Comparison of ENCODE assay signal across 8 cellular contexts in the genomic region with DNA sequence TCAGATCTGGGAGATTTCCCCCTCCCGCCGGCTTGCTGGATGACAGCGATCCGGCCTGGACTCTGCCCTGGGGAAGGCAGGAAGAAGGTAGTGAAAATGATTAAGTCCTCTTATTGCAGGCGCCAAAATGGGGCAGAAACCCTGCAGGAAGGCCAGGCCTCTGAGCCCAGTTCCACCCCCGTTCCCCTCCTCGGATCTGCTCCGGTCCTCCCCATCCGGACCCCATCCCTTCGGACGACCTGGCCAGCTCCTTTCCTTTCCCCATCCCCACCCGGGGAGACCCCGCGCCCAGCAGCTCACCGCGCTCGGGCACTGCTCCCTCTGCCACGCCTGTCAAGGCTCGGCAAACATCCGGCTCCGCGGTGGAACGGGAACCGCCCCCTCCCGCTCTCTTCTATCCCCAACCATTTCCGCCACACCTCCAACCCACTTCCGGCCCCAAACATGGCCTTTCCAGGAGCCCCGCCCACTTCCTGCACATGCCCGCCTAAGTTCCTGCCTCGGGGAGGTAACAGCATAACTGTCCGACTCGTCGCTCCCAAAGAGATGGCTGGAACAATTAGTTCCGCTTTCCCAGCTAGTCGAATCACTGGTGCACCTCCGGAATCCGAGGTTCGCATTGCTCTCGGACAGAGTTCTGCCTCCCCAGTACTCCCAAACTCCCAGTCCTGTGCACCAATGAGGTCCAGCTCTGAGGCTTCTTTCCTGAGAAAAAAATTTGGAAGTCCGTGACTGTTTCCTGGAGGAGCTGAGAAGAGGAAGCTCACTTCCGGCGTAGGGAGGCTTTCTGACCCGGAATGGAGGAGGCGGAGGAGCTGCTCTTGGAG. TPM values are rescaled to one million over a fixed set of nuclear protein-coding genes. Genes with fewer than 3 reads are reported as not detected.
DNase-seq lines count a peak whose midpoint lies in the region; ATAC-seq, FAIRE-seq and TF ChIP-seq lines count a peak whose summit lies in the region.

TSS of gene ARHGAP1 (minus strand) at position 369 of the 827 bp plus-strand sequence. CDS start 4,512 bp downstream, outside the sequence.
TSS of gene ZNF408 (plus strand) at position 781 of the 827 bp plus-strand sequence. CDS start at position 798, 17 bp downstream.

- H3K36me3 ChIP-seq in Loucy (ENCODE audit: insufficient read depth, low read length) = peaks cover 16% of the 10 kb centered on the region; the same call in 1 of the 2 replicates

- peak; percentile 66 for FAIRE-seq in H54 (lab: Jason Lieb, UNC)

- H3K9ac ChIP-seq in Loucy (ENCODE audit: low read depth, low read length, poor library complexity, severe bottlenecking) = peak within 1 kb of the TSS; percentile 90

- H3K9me3 ChIP-seq in Loucy (ENCODE audit: insufficient read depth, low read depth, low read length) = no peaks in the 10 kb centered on the region

- no peaks in the 10 kb centered on the region for H3K27me3 ChIP-seq in Loucy (ENCODE audit: insufficient read depth, low read length, poor library complexity, severe bottlenecking)

- H3F3A ChIP-seq in Loucy (ENCODE audit: low read depth) = no peaks in the 10 kb centered on the region

- peak within 1 kb of the TSS; percentile 95 for H3K4me3 ChIP-seq in Loucy (ENCODE audit: low read length, poor library complexity, severe bottlenecking)

- H3K27me3 Mint-ChIP-seq in natural killer cell (ENCODE audit: low read depth in 2 of 2) = no peaks in the 10 kb centered on the region

- no peaks in the 10 kb centered on the region for H3K9me3 Mint-ChIP-seq in natural killer cell

- H3K36me3 Mint-ChIP-seq in natural killer cell = no peaks in the 10 kb centered on the region

- peak; percentile 96 for TF ChIP-seq POLR2A in H54 (IDR thresholded peaks at IDR 0.05; ENCODE audit: low read depth, low read length)
- TF ChIP-seq POLR2A in Raji (IDR thresholded peaks at IDR 0.05; ENCODE audit: insufficient read depth, low read depth, low read length) = peak; percentile 79

- H3K9me2 ChIP-seq in Loucy (replicated peaks; ENCODE audit: low read depth, low read length) = no peaks in the 10 kb centered on the region

- H3K4me3 Mint-ChIP-seq in natural killer cell = peak within 1 kb of the TSS; percentile 97

- peaks cover 74% of the 10 kb centered on the region for H3K79me2 ChIP-seq in Loucy (ENCODE audit: insufficient read depth, low read length)

- H3K4me1 Mint-ChIP-seq in natural killer cell = peaks cover 32 to 55% of the 10 kb centered on the region in 2 donors

- DNase-seq in EL (peak; percentile 99), H54 (ENCODE audit: insufficient read length, low spot score) (peak; percentile 88), fibroblast of peridontal ligament (ENCODE audit: extremely low read depth) (peak; percentile 98), natural killer cell (peak; percentile 97)
- DNase-seq in activated T-helper 9 cell treated with anti-CD3 and anti-CD28 coated beads, Interleukin-2, amount 50 U/mL, for 16 hours (ENCODE audit: low read depth) = peak; percentile 98
- peak; percentile 99 for DNase-seq in stimulated activated naive CD4-positive, alpha-beta T cell treated with Interleukin-2 at 50 U/mL for 16 hours (lab: John Stamatoyannopoulos, UW)

- H4K20me1 ChIP-seq in Loucy (ENCODE audit: insufficient read depth, low read length, poor library complexity, severe bottlenecking) = peaks cover 15% of the 10 kb centered on the region

- ATAC-seq in natural killer cell = peak; percentile 97 to 99 (median 98)

- H3K27ac Mint-ChIP-seq in natural killer cell = peak within 1 kb of the TSS; percentile 84 to 94

- TF ChIP-seq CTCF in Loucy (conservative IDR thresholded peaks at IDR 0.05; ENCODE audit: low read length) = no peak
- no peak for TF ChIP-seq CTCF in natural killer cell (IDR thresholded peaks at IDR 0.05)

- peak within 1 kb of the TSS; percentile 99 for H2AFZ ChIP-seq in Loucy (ENCODE audit: low read length)

- intact Hi-C loops in natural killer cell (cut with micrococcal nuclease) = loop anchor here (1.0 to 2.0 kb wide), 3 partner anchors 29 to 548 kb away; partner anchors contain the start of gene ACP2

- peaks cover 36% of the 10 kb centered on the region for H3K4me1 ChIP-seq in Loucy (ENCODE audit: insufficient read depth, low read length, poor library complexity, severe bottlenecking)

- H3K4me2 ChIP-seq in Loucy (ENCODE audit: low read depth, low read length, poor library complexity, severe bottlenecking) = peak within 1 kb of the TSS; percentile 83

RNA-seq across cellular contexts. Expression of gene ARHGAP1, which starts in this region (rescaled TPM):
- total RNA-seq in natural killer cell = 100 to 1,000 TPM in 2 of 3 donors, 10 to 100 TPM in 1; 89.8 to 111 (median 102) TPM

RNA-seq across cellular contexts. Expression of gene ZNF408, which starts in this region (rescaled TPM):
- 10 to 100 TPM in 1 of 3 donors, 1 to 10 TPM in 2; 9.1 to 19.0 (median 9.6) TPM for total RNA-seq in natural killer cell

Comparison
In these comparisons a context has a peak if more than half of its experiments do, and no peak if none do; other contexts are left out.
1. Peak in every context shown above with its lines: DNase-seq, ATAC-seq and H3K4me3 ChIP-seq.